Comparison of ENCODE assay signal across 29 cellular contexts in genomic region chr20:16752082-16752481, GRCh38. TPM values are rescaled to one million over a fixed set of nuclear protein-coding genes. Genes with fewer than 3 reads are reported as not detected.
"Had no signal": no experiment of that assay in that cellular context is flagged by ENCODE, and none has a peak within 500 bp of the region (broad histone marks: within the 10 kb centered on the region; RNA-seq: fewer than 3 reads in every experiment).

No MANE protein-coding gene starts in this region.

- H3K4me2 ChIP-seq: KMS-11, SK-N-SH had no signal

- FAIRE-seq: HTR-8/SVneo, K562 had no signal

- H3K27ac Mint-ChIP-seq: IgD-negative memory B cell, T-cell had no signal

- DNase-seq: Kasumi-1, MM.1S, NCI-H1092 treated with DMSO at 0.1 percent for 48 hours, NCI-H1436, NCI-H187, NCI-H2029, NCI-H2081 treated with DMSO at 0.1 percent for 48 hours, NCI-H2171, NCI-H226, NCI-H446, NCI-H510A, NCI-H524 treated with DMSO at 0.1 percent for 48 hours, NCI-H69, NCI-H774, PC-3, SHP77, SK-N-SH, SW 1271, T-cell had no signal

- H3K4me3 ChIP-seq: K562 had no signal

- H3K9ac ChIP-seq: KMS-11, SK-N-SH had no signal

- H3K4me1 Mint-ChIP-seq: IgD-negative memory B cell had no signal

- H3K9me3 Mint-ChIP-seq: T-cell had no signal

- ATAC-seq: K562, Panc1, PC-3, T-cell had no signal

- H3K9me3 ChIP-seq: SK-N-SH had no signal

- H3K36me3 Mint-ChIP-seq: T-cell had no signal

- H3K27ac ChIP-seq: HL-60, KMS-11, RWPE1 had no signal

- H3K4me3 Mint-ChIP-seq: T-cell had no signal

RNA-seq across cellular contexts. Expression of gene OTOR, which starts 3.9 kb away (rescaled TPM):
- total RNA-seq: K562, M059J, OCI-LY7, PC-3, SK-MEL-5, T-cell had no signal
- polyA plus RNA-seq: IgD-negative memory B cell, K562, SK-N-SH had no signal
